ENCODE assay signal across 11 cellular contexts in genomic region chr4:155207534-155208257, GRCh38. TPM values are rescaled to one million over a fixed set of nuclear protein-coding genes. Genes with fewer than 3 reads are reported as not detected.
DNase-seq lines count a peak whose midpoint lies in the region; ATAC-seq and TF ChIP-seq lines count a peak whose summit lies in the region.
"Had no signal": no experiment of that assay in that cellular context is flagged by ENCODE, and none has a peak within 500 bp of the region (broad histone marks: within the 10 kb centered on the region; RNA-seq: fewer than 3 reads in every experiment).

No MANE protein-coding gene starts in this region.

- H3K27me3 ChIP-seq in HUES64 (ENCODE audit: insufficient read depth, low read length) (peaks cover 51% of the 10 kb centered on the region), smooth muscle cell (ENCODE audit: low read depth) (peaks cover 75% of the 10 kb centered on the region)

- H3K36me3 ChIP-seq in HUES64 (ENCODE audit: insufficient read depth, low read length) (no peaks in the 10 kb centered on the region), smooth muscle cell (ENCODE audit: low read depth) (no peaks in the 10 kb centered on the region)

- H3K79me2 ChIP-seq in smooth muscle cell (ENCODE audit: low read depth): no peaks in the 10 kb centered on the region

- H3K36me3 Mint-ChIP-seq in stimulated activated memory B cell treated with anti-CD40 and anti-IgM and Interleukin-4, amounts not matched to agents 10 μg/mL and 1 μg/mL and 100 μg/mL, for 72 hours: no peaks in the 10 kb centered on the region

- H4K20me1 ChIP-seq in smooth muscle cell (ENCODE audit: low read depth): no peaks in the 10 kb centered on the region

- ATAC-seq in stimulated activated memory B cell treated with anti-CD40 and anti-IgM and Interleukin-4, amounts not matched to agents 10 μg/mL and 1 μg/mL and 100 μg/mL, for 72 hours: no peak
- ATAC-seq in activated CD4-positive, CD25-positive, alpha-beta regulatory T cell treated with anti-CD3 and anti-CD28 coated beads, Interleukin-2, amount 50 U/mL, for 24 hours: no peak
- ATAC-seq: activated naive CD8-positive, alpha-beta T cell treated with anti-CD3 and anti-CD28 coated beads, Interleukin-2, amount 50 U/mL, for 24 hours had no signal

- H3K27me3 Mint-ChIP-seq in stimulated activated memory B cell treated with anti-CD40 and anti-IgM and Interleukin-4, amounts not matched to agents 10 μg/mL and 1 μg/mL and 100 μg/mL, for 72 hours: peaks cover 17% of the 10 kb centered on the region

- H3K9me3 ChIP-seq in HUES64 (ENCODE audit: insufficient read depth, low read depth, low read length) (no peaks in the 10 kb centered on the region), smooth muscle cell (replicated peaks; ENCODE audit: low read depth) (no peaks in the 10 kb centered on the region)

- peaks cover 25% of the 10 kb centered on the region for H3K4me1 ChIP-seq in HUES64 (ENCODE audit: insufficient read depth, low read length)
- peaks cover 13% of the 10 kb centered on the region for H3K4me1 ChIP-seq in smooth muscle cell (ENCODE audit: low read depth)

- 4% methylated on average over 25 of the region's 26 CpGs for WGBS in HUES64
- 4% methylated on average over 26 of the region's 26 CpGs for WGBS in smooth muscle cell (ENCODE audit: low lambda C conversion rate)

- in situ Hi-C loops in T47D (cut with HindIII; ENCODE audit: low pct_unique_long_range_greater_than_20kb, low sequenced_read_pairs): no loop called here

- H2AFZ ChIP-seq in smooth muscle cell (ENCODE audit: low read depth): no peak overlapping the region

- H3K9me3 Mint-ChIP-seq in stimulated activated memory B cell treated with anti-CD40 and anti-IgM and Interleukin-4, amounts not matched to agents 10 μg/mL and 1 μg/mL and 100 μg/mL, for 72 hours: peaks cover 3% of the 10 kb centered on the region
- H3K9me3 Mint-ChIP-seq: activated naive CD8-positive, alpha-beta T cell treated with anti-CD3 and anti-CD28 coated beads, Interleukin-2, amount 50 U/mL, for 24 hours had no signal

- H3K4me2 ChIP-seq in smooth muscle cell: peak overlapping the region; percentile 82

- H3K27ac Mint-ChIP-seq in stimulated activated memory B cell treated with anti-CD40 and anti-IgM and Interleukin-4, amounts not matched to agents 10 μg/mL and 1 μg/mL and 100 μg/mL, for 72 hours: no peak overlapping the region
- H3K27ac Mint-ChIP-seq: activated naive CD8-positive, alpha-beta T cell treated with anti-CD3 and anti-CD28 coated beads, Interleukin-2, amount 50 U/mL, for 24 hours had no signal

- no peak overlapping the region for H3K4me3 Mint-ChIP-seq in stimulated activated memory B cell treated with anti-CD40 and anti-IgM and Interleukin-4, amounts not matched to agents 10 μg/mL and 1 μg/mL and 100 μg/mL, for 72 hours
- H3K4me3 Mint-ChIP-seq: activated naive CD8-positive, alpha-beta T cell treated with anti-CD3 and anti-CD28 coated beads, Interleukin-2, amount 50 U/mL, for 24 hours had no signal

- TF ChIP-seq CTCF in smooth muscle cell (IDR thresholded peaks at IDR 0.05; ENCODE audit: borderline replicate concordance, insufficient read depth, poor library complexity, severe bottlenecking): no peak

- H3K4me1 Mint-ChIP-seq in stimulated activated memory B cell treated with anti-CD40 and anti-IgM and Interleukin-4, amounts not matched to agents 10 μg/mL and 1 μg/mL and 100 μg/mL, for 72 hours: no peaks in the 10 kb centered on the region
- H3K4me1 Mint-ChIP-seq: activated naive CD8-positive, alpha-beta T cell treated with anti-CD3 and anti-CD28 coated beads, Interleukin-2, amount 50 U/mL, for 24 hours had no signal

- H3K4me3 ChIP-seq in HUES64 (ENCODE audit: low read length) (peak overlapping the region; percentile 71), smooth muscle cell (peak overlapping the region; percentile 42)

- DNase-seq in T47D (ENCODE audit: low read depth in 1 of 2, low spot score in 1 of 2) (peak; percentile 8 to 50), kidney glomerular epithelial cell (lab: John Stamatoyannopoulos, UW) (peak; percentile 10), smooth muscle cell (lab: John Stamatoyannopoulos, UW; ENCODE audit: unreplicated experiment) (no peak), COLO829 (ENCODE audit: low spot score) (no peak), germinal center (ENCODE audit: low spot score) (no peak)
- DNase-seq: activated CD4-positive, CD25-positive, alpha-beta regulatory T cell treated with anti-CD3 and anti-CD28 coated beads, Interleukin-2, amount 50 U/mL, for 72 hours; activated naive CD8-positive, alpha-beta T cell treated with anti-CD3 and anti-CD28 coated beads, Interleukin-2, amount 50 U/mL, for 24 hours; stimulated activated CD4-positive, alpha-beta T cell treated with anti-CD3 and anti-CD28 coated beads, Interleukin-2, amount 100 ng/mL, for 24 hours had no signal

- H3K27ac ChIP-seq in HUES64 (ENCODE audit: low read depth, low read length): no peak overlapping the region
- no peak overlapping the region for H3K27ac ChIP-seq in smooth muscle cell (ENCODE audit: low read depth)

- no peak overlapping the region for H3K9ac ChIP-seq in HUES64 (ENCODE audit: low read depth, low read length)
- H3K9ac ChIP-seq in smooth muscle cell (ENCODE audit: low read depth): no peak overlapping the region

- no peaks in the 10 kb centered on the region for H3F3A ChIP-seq in smooth muscle cell (ENCODE audit: low read depth)

RNA-seq across cellular contexts. Expression of gene NPY2R, which starts 0.7 kb away (rescaled TPM):
- 0.10 TPM for polyA plus RNA-seq in HUES64 (2013, experiment 1 of 2)
- 0.25 TPM for polyA plus RNA-seq in HUES64 (2013, experiment 2 of 2)
- not detected in 2 replicates for total RNA-seq in smooth muscle cell
- not detected in 2 replicates for polyA plus RNA-seq in smooth muscle cell

Comparison
In these comparisons a context has a peak if more than half of its experiments do, and no peak if none do; other contexts are left out.
1. DNase-seq: peak in T47D (2 of 2) and kidney glomerular epithelial cell (single experiment); none in smooth muscle cell (single experiment), COLO829 (single experiment) and germinal center (single experiment).